In genomic region chr7:47621985-47622561, GRCh38 we compare ENCODE assay signal across 16 cellular contexts. TPM values are rescaled to one million over a fixed set of nuclear protein-coding genes. Genes with fewer than 3 reads are reported as not detected.
DNase-seq lines count a peak whose midpoint lies in the region; ATAC-seq, FAIRE-seq and TF ChIP-seq lines count a peak whose summit lies in the region.
"Had no signal": no experiment of that assay in that cellular context is flagged by ENCODE, and none has a peak within 500 bp of the region (broad histone marks: within the 10 kb centered on the region; RNA-seq: fewer than 3 reads in every experiment).

No MANE protein-coding gene starts in this region.

- 77 to 90% methylated on average over 14 of the region's 14 CpGs for WGBS in sigmoid colon, 2 donors

- peaks cover 0 to 10% (median 4%) of the 10 kb centered on the region in 3 donors for H3K4me1 Mint-ChIP-seq in T-cell

- TF ChIP-seq CTCF in AG04450 (IDR thresholded peaks at IDR 0.05; ENCODE audit: low read depth, low read length) (no peak), SU-DHL-6 (IDR thresholded peaks at IDR 0.05; ENCODE audit: insufficient read depth, low read length, poor library complexity, severe bottlenecking) (no peak), kidney (IDR thresholded peaks at IDR 0.05; ENCODE audit: borderline replicate concordance, extremely low read depth, insufficient read depth) (no peak), sigmoid colon (IDR thresholded peaks at IDR 0.05) (no peak)

- H3K27me3 ChIP-seq in AG04450 (ENCODE audit: control insufficient read depth, insufficient read depth, low read length) (no peaks in the 10 kb centered on the region), SU-DHL-6 (ENCODE audit: low read length) (no peaks in the 10 kb centered on the region), sigmoid colon (no peaks in the 10 kb centered on the region)

- no peak for TF ChIP-seq EP300 in sigmoid colon (IDR thresholded peaks at IDR 0.05)

- H3K4me3 ChIP-seq in AG04450 (ENCODE audit: low read depth, low read length) (no peak overlapping the region), SU-DHL-6 (ENCODE audit: insufficient read depth, low read length, poor library complexity, severe bottlenecking) (peak overlapping the region; percentile 48), kidney (ENCODE audit: low read length in 2 of 2) (no peak overlapping the region), sigmoid colon (no peak overlapping the region)
- H3K4me3 ChIP-seq: GM12878 had no signal

- H3K27ac ChIP-seq in AG04450 (ENCODE audit: low read depth, low read length) (peak overlapping the region; percentile 69), SU-DHL-6 (ENCODE audit: low read depth, low read length) (peak overlapping the region; percentile 38), kidney (ENCODE audit: low read depth in 2 of 2, low read length in 2 of 2) (peak overlapping the region; percentile 26 to 68), sigmoid colon (peak overlapping the region; percentile 71 to 82 (median 76))

- ATAC-seq in T-cell (replicated peaks in 1 of 4), result no peak
- ATAC-seq: effector memory CD8-positive, alpha-beta T cell; GM12878; HCT116 had no signal

- H3K27me3 Mint-ChIP-seq in T-cell, result no peaks in the 10 kb centered on the region
- H3K27me3 Mint-ChIP-seq: effector memory CD8-positive, alpha-beta T cell had no signal

- no peaks in the 10 kb centered on the region for H3K79me2 ChIP-seq in SU-DHL-6 (ENCODE audit: insufficient read depth, low read length)

- H2AFZ ChIP-seq in SU-DHL-6 (ENCODE audit: low read depth, low read length, severe bottlenecking), result peak overlapping the region; percentile 57

- no peak overlapping the region for H3K27ac Mint-ChIP-seq in T-cell
- H3K27ac Mint-ChIP-seq: effector memory CD8-positive, alpha-beta T cell had no signal

- intact Hi-C loops in kidney (cut with DNase I), result no loop called here
- intact Hi-C loops in sigmoid colon (cut with DNase I), result loop anchor here (5.0 kb wide), 1 partner anchor 100 kb away; no protein-coding TSS in a partner anchor

- H3K4me1 ChIP-seq in kidney (ENCODE audit: control insufficient read depth in 1 of 2, insufficient read depth in 1 of 2, low read depth in 1 of 2, low read length in 2 of 2) (peaks cover 18 to 25% of the 10 kb centered on the region in 2 donors), sigmoid colon (peaks cover 0 to 42% (median 37%) of the 10 kb centered on the region in 4 donors)

- CTCF ChIA-PET in AG04450 (lab: Charles Lee), result no interaction called here
- CTCF ChIA-PET in T-cell (lab: Charles Lee), result no interaction called here

- H3K36me3 ChIP-seq in SU-DHL-6 (ENCODE audit: low read length) (no peaks in the 10 kb centered on the region), kidney (ENCODE audit: control insufficient read depth in 1 of 2, insufficient read depth in 2 of 2, low read length in 2 of 2) (no peaks in the 10 kb centered on the region), sigmoid colon (no peaks in the 10 kb centered on the region)

- H3K9ac ChIP-seq in SU-DHL-6 (ENCODE audit: low read length), result peak overlapping the region; percentile 52
- no peak overlapping the region for H3K9ac ChIP-seq in kidney (ENCODE audit: low read length in 2 of 2)

- H3K4me3 Mint-ChIP-seq in T-cell, result no peak overlapping the region
- H3K4me3 Mint-ChIP-seq: effector memory CD8-positive, alpha-beta T cell had no signal

- H3K9me3 ChIP-seq in AG04450 (ENCODE audit: control insufficient read depth, insufficient read depth, low read length) (no peaks in the 10 kb centered on the region; the same call in 1 of the 2 replicates), SU-DHL-6 (ENCODE audit: insufficient read depth, low read length) (no peaks in the 10 kb centered on the region), kidney (ENCODE audit: control insufficient read depth in 1 of 2, low read length in 2 of 2) (no peaks in the 10 kb centered on the region), sigmoid colon (no peaks in the 10 kb centered on the region)

- peaks cover 7% of the 10 kb centered on the region; the same call in 1 of the 2 replicates for H3F3A ChIP-seq in SU-DHL-6 (ENCODE audit: insufficient read depth)

- no peaks in the 10 kb centered on the region for H3K9me3 Mint-ChIP-seq in T-cell

- no peak for DNase-seq in AG04450 (ENCODE audit: low read depth, low spot score)
- DNase-seq in kidney, result no peak
- no peak for DNase-seq in sigmoid colon
- DNase-seq in T-cell, result no peak
- no peak for DNase-seq in AG08395 (ENCODE audit: low spot score)
- DNase-seq in DMS79 treated with DMSO at 0.1 percent for 48 hours (lab: John Stamatoyannopoulos, UW), result no peak
- no peak for DNase-seq in activated effector memory CD4-positive, alpha-beta T cell treated with anti-CD3 and anti-CD28 coated beads, Interleukin-2, amount 50 U/mL, for 16 hours
- DNase-seq: activated CD4-positive, alpha-beta T cell treated with anti-CD3 and anti-CD28 coated beads for 1 hour; activated T-cell treated with anti-CD3 and anti-CD28 coated beads, Interleukin-2, amount 50 U/mL, for 1 hour; DND-41; effector memory CD8-positive, alpha-beta T cell; mammary epithelial cell; NCI-H1694 treated with DMSO at 0.1 percent for 48 hours had no signal

- H3K4me2 ChIP-seq in SU-DHL-6 (ENCODE audit: low read depth, low read length, poor library complexity, severe bottlenecking), result peak overlapping the region; percentile 64

- H4K20me1 ChIP-seq in SU-DHL-6 (ENCODE audit: low read depth, low read length), result no peaks in the 10 kb centered on the region

- TF ChIP-seq POLR2A in sigmoid colon (IDR thresholded peaks at IDR 0.05), result no peak

- no peaks in the 10 kb centered on the region for H3K36me3 Mint-ChIP-seq in T-cell

- POLR2A ChIA-PET in AG04450 (lab: Yijun Ruan, JAX) (interaction anchor here (1.2 to 1.7 kb wide), 2 partner anchors 12 to 40 kb away, joined by 4 to 32 read pairs; partner anchors contain the start of gene TNS3), T-cell (lab: Charles Lee) (no interaction called here)

- FAIRE-seq in kidney (lab: Jason Lieb, UNC), result no peak
- FAIRE-seq: GM12878 had no signal

- no peaks in the 10 kb centered on the region for H3K9me2 ChIP-seq in SU-DHL-6 (replicated peaks; ENCODE audit: insufficient read depth, low read length)

RNA-seq across cellular contexts. Expression of gene TNS3, which starts 40.2 kb away (rescaled TPM):
- polyA plus RNA-seq in AG04450 (2011; rRNA removed) (121 and 131 TPM in 2 replicates), kidney (ENCODE audit: insufficient read depth, low read depth, low replicate concordance) (38.4 TPM), sigmoid colon (10 to 100 TPM; 17.4 to 29.6 (median 28.8) TPM)
- 326 and 376 TPM in 2 replicates for polyA minus RNA-seq in AG04450 (2011; rRNA and poly(A)+ RNA removed)
- total RNA-seq in kidney (198 TPM), sigmoid colon (10 to 100 TPM; 17.8 to 43.8 (median 28.2) TPM), T-cell (1 to 10 TPM in 4 of 5 donors, under 1 TPM in 1; 0.58 to 3.7 (median 2.0) TPM)
